19 cellular contexts compared by ENCODE assay signal in genomic region chr9:90665072-90665471, GRCh38. TPM values are rescaled to one million over a fixed set of nuclear protein-coding genes. Genes with fewer than 3 reads are reported as not detected.
A peak's percentile ranks its signal among the peaks of the same experiment; 100 is the strongest.
DNase-seq lines count a peak whose midpoint lies in the region; ATAC-seq, FAIRE-seq and TF ChIP-seq lines count a peak whose summit lies in the region.
"Had no signal": no experiment of that assay in that cellular context is flagged by ENCODE, and none has a peak within 500 bp of the region (broad histone marks: within the 10 kb centered on the region; RNA-seq: fewer than 3 reads in every experiment).

No MANE protein-coding gene starts in this region.

- DNase-seq in DMS53 (lab: John Stamatoyannopoulos, UW) (peak; percentile 4), DMS53 treated with DMSO at 0.1 percent for 48 hours (lab: John Stamatoyannopoulos, UW; ENCODE audit: unreplicated experiment) (no peak), NAMALWA (ENCODE audit: low spot score) (peak; percentile 16), epithelial cell of proximal tubule (ENCODE audit: low read depth) (no peak), neuronal stem cell (ENCODE audit: low spot score) (no peak), NCI-H1694 treated with DMSO at 0.1 percent for 48 hours (lab: John Stamatoyannopoulos, UW) (no peak), GM19239 (ENCODE audit: insufficient read length, low spot score) (no peak)
- DNase-seq: Kasumi-1, NCI-H1417, NCI-H2107, NCI-H226, NCI-H526 treated with DMSO at 0.1 percent for 48 hours, Peyer's patch, SHP77 treated with DMSO at 0.1 percent for 48 hours had no signal

- no peak overlapping the region for H3K4me3 ChIP-seq in epithelial cell of proximal tubule (ENCODE audit: low read depth, low read length)
- no peak overlapping the region for H3K4me3 ChIP-seq in neuronal stem cell (ENCODE audit: low read length in 2 of 2)
- H3K4me3 ChIP-seq: BLaER1, HAP-1, Peyer's patch had no signal

- no peak overlapping the region for H2AFZ ChIP-seq in neuronal stem cell (ENCODE audit: low read length)

- H2BK5ac ChIP-seq in neuronal stem cell (ENCODE audit: low read length): no peak overlapping the region

- peak overlapping the region; percentile 58 for H3K18ac ChIP-seq in neuronal stem cell (ENCODE audit: low read length)

- peak; percentile 8 for TF ChIP-seq CTCF in epithelial cell of proximal tubule (conservative IDR thresholded peaks at IDR 0.05; ENCODE audit: low read depth, low read length)

- no peak overlapping the region for H3K4ac ChIP-seq in neuronal stem cell (ENCODE audit: low read length)

- H3K27me3 ChIP-seq in neuronal stem cell (ENCODE audit: control insufficient read depth in 3 of 3, insufficient read depth in 3 of 3, low read depth in 1 of 3, low read length in 3 of 3): no peaks in the 10 kb centered on the region
- H3K27me3 ChIP-seq: BLaER1, Peyer's patch had no signal

- no peak overlapping the region for H4K91ac ChIP-seq in neuronal stem cell (ENCODE audit: low read depth, low read length, poor library complexity)

- no peak overlapping the region for H2BK120ac ChIP-seq in neuronal stem cell (ENCODE audit: low read depth, low read length)

- H3K4me1 ChIP-seq in neuronal stem cell (ENCODE audit: control insufficient read depth in 2 of 2, insufficient read depth in 1 of 2, low read depth in 1 of 2, low read length in 2 of 2): no peaks in the 10 kb centered on the region
- H3K4me1 ChIP-seq: BLaER1, HAP-1, Peyer's patch had no signal

- peak overlapping the region; percentile 90 for H2AK5ac ChIP-seq in neuronal stem cell (ENCODE audit: low read depth, low read length)

- no peaks in the 10 kb centered on the region for H3K36me3 ChIP-seq in neuronal stem cell (replicated peaks in 1 of 2; ENCODE audit: control insufficient read depth in 2 of 2, insufficient read depth in 2 of 2, low read length in 2 of 2)
- H3K36me3 ChIP-seq: BLaER1, HAP-1, Peyer's patch had no signal

- no CpG with 5 or more reads among the region's 4 CpGs for WGBS in neuronal stem cell (ENCODE audit: extremely low coverage in 2 of 2, insufficient read length in 2 of 2, insufficient replicate concordance in 1 of 2), 2 donors

- H3K4me2 ChIP-seq in neuronal stem cell (ENCODE audit: insufficient read depth, low read length, poor library complexity, severe bottlenecking): no peak overlapping the region
- H3K4me2 ChIP-seq: BLaER1 had no signal

- peak overlapping the region; percentile 49 for H2BK12ac ChIP-seq in neuronal stem cell (ENCODE audit: low read length)

- no peak overlapping the region for H3K14ac ChIP-seq in neuronal stem cell (ENCODE audit: low read length)

- H3K23ac ChIP-seq in neuronal stem cell (ENCODE audit: low read depth, low read length, poor library complexity): no peak overlapping the region

- no peak for FAIRE-seq in GM19239 (lab: Jason Lieb, UNC)
- FAIRE-seq: HepG2 had no signal

- H2BK15ac ChIP-seq in neuronal stem cell (ENCODE audit: low read length): peak overlapping the region; percentile 37

- H3K9ac ChIP-seq in neuronal stem cell (ENCODE audit: low read depth, low read length, poor library complexity): peak overlapping the region; percentile 2
- H3K9ac ChIP-seq: BLaER1 had no signal

- H3K79me1 ChIP-seq in neuronal stem cell (ENCODE audit: low read depth, low read length): no peaks in the 10 kb centered on the region

- no peak overlapping the region for H3K27ac ChIP-seq in neuronal stem cell (replicated peaks; ENCODE audit: low read length)
- H3K27ac ChIP-seq: 22Rv1, BLaER1, Peyer's patch had no signal

- no peaks in the 10 kb centered on the region for H3K9me3 ChIP-seq in neuronal stem cell (replicated peaks in 1 of 2; ENCODE audit: control insufficient read depth in 2 of 2, insufficient read depth in 1 of 2, low read depth in 1 of 2, low read length in 2 of 2)
- H3K9me3 ChIP-seq: BLaER1, HAP-1, Peyer's patch had no signal

- no peak for ATAC-seq in GM19455 (IDR thresholded peaks at IDR 0.05; ENCODE audit: unreplicated experiment)
- ATAC-seq: HepG2 had no signal

- no peak overlapping the region for H4K8ac ChIP-seq in neuronal stem cell (ENCODE audit: low read depth, low read length)

RNA-seq across cellular contexts. Expression of gene DIRAS2, which starts 22.4 kb away (rescaled TPM):
- total RNA-seq in epithelial cell of proximal tubule: 3.4 and 4.8 TPM in 2 replicates
- polyA plus RNA-seq in neuronal stem cell (2013, experiment 1 of 2): 1.3 TPM
- polyA plus RNA-seq in neuronal stem cell (2013, experiment 2 of 2): 1.5 TPM
- total RNA-seq: HepG2 had no signal
- polyA plus RNA-seq: HepG2 had no signal

Comparison
In these comparisons a context has a peak if more than half of its experiments do, and no peak if none do; other contexts are left out.
1. DNase-seq: peak in DMS53 (single experiment) and NAMALWA (single experiment); none in DMS53 treated with DMSO at 0.1 percent for 48 hours (single experiment), epithelial cell of proximal tubule (single experiment), neuronal stem cell (single experiment), NCI-H1694 treated with DMSO at 0.1 percent for 48 hours (single experiment) and GM19239 (single experiment).